8 cellular contexts compared by ENCODE assay signal in the genomic region with DNA sequence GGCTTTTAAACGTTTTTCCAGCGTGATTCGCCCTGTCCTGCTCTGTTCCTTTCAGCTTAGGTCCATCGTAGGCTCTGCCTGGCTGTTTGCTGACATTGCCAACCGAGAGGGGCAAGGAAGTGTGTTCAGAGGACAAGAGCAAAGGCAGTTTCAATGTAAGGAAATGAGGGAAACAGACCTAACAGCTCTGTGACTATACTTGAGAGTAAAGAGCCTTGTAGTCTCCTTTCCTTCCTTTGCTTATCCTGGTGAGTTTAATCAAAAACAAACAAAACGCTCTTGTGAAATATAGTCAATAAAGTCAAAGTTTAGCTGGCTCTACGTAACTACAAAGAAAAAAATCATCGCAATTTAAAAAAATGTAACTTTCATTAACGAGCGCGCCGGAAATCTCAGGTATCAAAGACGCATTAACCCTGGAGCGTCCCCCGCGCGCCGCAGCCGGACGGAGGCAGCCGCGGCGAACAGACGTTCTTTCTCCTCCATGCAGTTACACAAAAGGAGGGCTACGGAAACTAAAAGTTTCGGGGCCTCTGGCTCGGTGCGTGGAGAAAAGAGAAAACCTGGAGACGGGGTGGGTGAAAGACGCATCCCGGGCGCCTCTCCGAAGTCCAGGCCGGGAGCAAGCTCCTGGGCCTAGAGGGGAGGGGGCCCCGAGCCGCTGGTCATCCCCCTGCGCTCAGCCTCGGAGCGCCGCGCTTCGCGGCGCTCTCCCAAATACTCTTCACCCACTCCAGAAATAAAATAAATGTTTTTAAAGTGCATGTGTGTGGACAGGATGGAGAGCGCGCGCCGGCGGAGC. TPM values are rescaled to one million over a fixed set of nuclear protein-coding genes. Genes with fewer than 3 reads are reported as not detected.
DNase-seq lines count a peak whose midpoint lies in the region; ATAC-seq and TF ChIP-seq lines count a peak whose summit lies in the region.

No MANE protein-coding gene starts in this region.

- peak; percentile 17 for TF ChIP-seq POLR2A in esophagus muscularis mucosa (IDR thresholded peaks at IDR 0.05; ENCODE audit: low read depth)

- peaks cover 0 to 16% (median 3%) of the 10 kb centered on the region in 4 donors for H3K4me1 Mint-ChIP-seq in CD4-positive, alpha-beta memory T cell

- H3K9me3 Mint-ChIP-seq in CD4-positive, alpha-beta memory T cell: peaks cover 0 to 17% (median 4%) of the 10 kb centered on the region in 8 donors

- no peak for ATAC-seq in HG03442 (IDR thresholded peaks at IDR 0.05; ENCODE audit: unreplicated experiment)

- peak overlapping the region in 4 of 8 donors; percentile 1 to 57 (median 27) for H3K4me3 Mint-ChIP-seq in CD4-positive, alpha-beta memory T cell

- H3K27me3 ChIP-seq in esophagus muscularis mucosa: no peaks in the 10 kb centered on the region
- H3K27me3 ChIP-seq in CD4-positive, alpha-beta memory T cell (ENCODE audit: insufficient read depth, low read length): no peaks in the 10 kb centered on the region

- no peaks in the 10 kb centered on the region for H3K9me3 ChIP-seq in esophagus muscularis mucosa
- no peaks in the 10 kb centered on the region for H3K9me3 ChIP-seq in CD4-positive, alpha-beta memory T cell (ENCODE audit: control insufficient read depth in 1 of 2, low read length in 2 of 2)

- intact Hi-C loops in esophagus muscularis mucosa (cut with DNase I): loop anchor here (10.0 kb wide), 2 partner anchors 195 to 495 kb away; no protein-coding TSS in a partner anchor
- intact Hi-C loops in CD4-positive, alpha-beta memory T cell (cut with micrococcal nuclease): no loop called here

- POLR2A ChIA-PET in CD4-positive, alpha-beta memory T cell (lab: Charles Lee; ENCODE audit: partially characterized antibody): no interaction called here

- peaks cover 16 to 26% of the 10 kb centered on the region in 2 donors for H3K27me3 Mint-ChIP-seq in CD4-positive, alpha-beta memory T cell

- H3K27ac Mint-ChIP-seq in CD4-positive, alpha-beta memory T cell: no peak overlapping the region

- H3K27ac ChIP-seq in esophagus muscularis mucosa (replicated peaks in 1 of 4): peak overlapping the region; percentile 94 to 98 (median 95)
- H3K27ac ChIP-seq in CD4-positive, alpha-beta memory T cell (ENCODE audit: low read depth, low read length): no peak overlapping the region

- DNase-seq in NOMO-1 (lab: John Stamatoyannopoulos, UW; ENCODE audit: unreplicated experiment in 2 of 2) (peak; percentile 50 to 60), NOMO-1 treated with dmso at 0.1 percent for 144 hours (lab: John Stamatoyannopoulos, UW; ENCODE audit: unreplicated experiment) (no peak), esophagus muscularis mucosa (ENCODE audit: extremely low spot score) (no peak), myocyte (ENCODE audit: low read depth) (peak; percentile 32)
- DNase-seq in CD4-positive, alpha-beta memory T cell: no peak
- DNase-seq in effector CD8-positive, alpha-beta T cell (lab: John Stamatoyannopoulos, UW): no peak

- CTCF ChIA-PET in CD4-positive, alpha-beta memory T cell (lab: Charles Lee; ENCODE audit: partially characterized antibody): no interaction called here

- peaks cover 15 to 25% (median 22%) of the 10 kb centered on the region in 4 donors for H3K4me1 ChIP-seq in esophagus muscularis mucosa
- H3K4me1 ChIP-seq in CD4-positive, alpha-beta memory T cell (ENCODE audit: insufficient read depth, low read length): no peaks in the 10 kb centered on the region

- no peaks in the 10 kb centered on the region for H3K36me3 ChIP-seq in esophagus muscularis mucosa
- H3K36me3 ChIP-seq in CD4-positive, alpha-beta memory T cell (ENCODE audit: insufficient read depth, low read length): no peaks in the 10 kb centered on the region

- WGBS in esophagus muscularis mucosa: 2% methylated on average over 38 of the region's 49 CpGs

- H3K4me3 ChIP-seq in esophagus muscularis mucosa: peak overlapping the region; percentile 84 to 91 (median 87)
- H3K4me3 ChIP-seq in CD4-positive, alpha-beta memory T cell (ENCODE audit: low read length in 2 of 2): no peak overlapping the region

- no peak for TF ChIP-seq EP300 in esophagus muscularis mucosa (IDR thresholded peaks at IDR 0.05)

- H3K36me3 Mint-ChIP-seq in CD4-positive, alpha-beta memory T cell: no peaks in the 10 kb centered on the region

- no peak for TF ChIP-seq CTCF in esophagus muscularis mucosa (IDR thresholded peaks at IDR 0.05)

TF ChIP-seq in PFSK-1, 5 proteins besides CTCF, POLR2A, EP300 and RAD21:
- TF ChIP-seq SIN3A (IDR thresholded peaks at IDR 0.05; ENCODE audit: borderline replicate concordance, insufficient read depth, low read length): no peak
- TF ChIP-seq FOXP2 (optimal IDR thresholded peaks at IDR 0.05; ENCODE audit: borderline replicate concordance, extremely low read depth, extremely low read length, insufficient read depth): no peak
- TF ChIP-seq POLR2AphosphoS5 (IDR thresholded peaks at IDR 0.05; ENCODE audit: low read depth, low read length): peak; percentile 50; the same call in 1 of the 2 replicates
- TF ChIP-seq, protein P1, sequence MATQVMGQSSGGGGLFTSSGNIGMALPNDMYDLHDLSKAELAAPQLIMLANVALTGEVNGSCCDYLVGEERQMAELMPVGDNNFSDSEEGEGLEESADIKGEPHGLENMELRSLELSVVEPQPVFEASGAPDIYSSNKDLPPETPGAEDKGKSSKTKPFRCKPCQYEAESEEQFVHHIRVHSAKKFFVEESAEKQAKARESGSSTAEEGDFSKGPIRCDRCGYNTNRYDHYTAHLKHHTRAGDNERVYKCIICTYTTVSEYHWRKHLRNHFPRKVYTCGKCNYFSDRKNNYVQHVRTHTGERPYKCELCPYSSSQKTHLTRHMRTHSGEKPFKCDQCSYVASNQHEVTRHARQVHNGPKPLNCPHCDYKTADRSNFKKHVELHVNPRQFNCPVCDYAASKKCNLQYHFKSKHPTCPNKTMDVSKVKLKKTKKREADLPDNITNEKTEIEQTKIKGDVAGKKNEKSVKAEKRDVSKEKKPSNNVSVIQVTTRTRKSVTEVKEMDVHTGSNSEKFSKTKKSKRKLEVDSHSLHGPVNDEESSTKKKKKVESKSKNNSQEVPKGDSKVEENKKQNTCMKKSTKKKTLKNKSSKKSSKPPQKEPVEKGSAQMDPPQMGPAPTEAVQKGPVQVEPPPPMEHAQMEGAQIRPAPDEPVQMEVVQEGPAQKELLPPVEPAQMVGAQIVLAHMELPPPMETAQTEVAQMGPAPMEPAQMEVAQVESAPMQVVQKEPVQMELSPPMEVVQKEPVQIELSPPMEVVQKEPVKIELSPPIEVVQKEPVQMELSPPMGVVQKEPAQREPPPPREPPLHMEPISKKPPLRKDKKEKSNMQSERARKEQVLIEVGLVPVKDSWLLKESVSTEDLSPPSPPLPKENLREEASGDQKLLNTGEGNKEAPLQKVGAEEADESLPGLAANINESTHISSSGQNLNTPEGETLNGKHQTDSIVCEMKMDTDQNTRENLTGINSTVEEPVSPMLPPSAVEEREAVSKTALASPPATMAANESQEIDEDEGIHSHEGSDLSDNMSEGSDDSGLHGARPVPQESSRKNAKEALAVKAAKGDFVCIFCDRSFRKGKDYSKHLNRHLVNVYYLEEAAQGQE (IDR thresholded peaks at IDR 0.05; ENCODE audit: insufficient read depth in 1 of 2, low read depth in 2 of 2, low read length in 2 of 2): 0 out of 4 replicates have a peak, but pooled peaks have one; percentile 7 to 8
- TF ChIP-seq TAF1 (IDR thresholded peaks at IDR 0.05; ENCODE audit: borderline replicate concordance, insufficient read depth, low read length): peak; percentile 63; the same call in 1 of the 2 replicates

RNA-seq across cellular contexts. Expression of a gene that starts 0.6 kb away (rescaled TPM):
- polyA plus RNA-seq in PFSK-1 (2012; ENCODE audit: insufficient read length, low read depth): 10.3 TPM
- total RNA-seq in esophagus muscularis mucosa (10 to 100 TPM; 72.4 to 89.7 (median 78.8) TPM), myocyte (1.8 and 2.0 TPM in 2 replicates)
- polyA plus RNA-seq in myocyte (2012): 0.72 TPM
- not detected for total RNA-seq in CD4-positive, alpha-beta memory T cell
- not detected for polyA plus RNA-seq in CD4-positive, alpha-beta memory T cell

Comparison
In these comparisons a context has a peak if more than half of its experiments do, and no peak if none do; other contexts are left out.
1. DNase-seq: peak in NOMO-1 (2 of 2) and myocyte (single experiment); none in NOMO-1 treated with dmso at 0.1 percent for 144 hours (single experiment), esophagus muscularis mucosa (single experiment), CD4-positive, alpha-beta memory T cell (0 of 5) and effector CD8-positive, alpha-beta T cell (single experiment).
2. H3K4me3 ChIP-seq: peak in esophagus muscularis mucosa (4 of 4); none in CD4-positive, alpha-beta memory T cell (0 of 2).
3. RNA of a gene that starts 0.6 kb away (total RNA-seq): 72.4 to 89.7 TPM in esophagus muscularis mucosa; 1.8 to 2.0 TPM in myocyte and not detected in CD4-positive, alpha-beta memory T cell; every median in the first group is over 10 times any median in the second.